Comparison of ENCODE assay signal across 20 cellular contexts in the genomic region with DNA sequence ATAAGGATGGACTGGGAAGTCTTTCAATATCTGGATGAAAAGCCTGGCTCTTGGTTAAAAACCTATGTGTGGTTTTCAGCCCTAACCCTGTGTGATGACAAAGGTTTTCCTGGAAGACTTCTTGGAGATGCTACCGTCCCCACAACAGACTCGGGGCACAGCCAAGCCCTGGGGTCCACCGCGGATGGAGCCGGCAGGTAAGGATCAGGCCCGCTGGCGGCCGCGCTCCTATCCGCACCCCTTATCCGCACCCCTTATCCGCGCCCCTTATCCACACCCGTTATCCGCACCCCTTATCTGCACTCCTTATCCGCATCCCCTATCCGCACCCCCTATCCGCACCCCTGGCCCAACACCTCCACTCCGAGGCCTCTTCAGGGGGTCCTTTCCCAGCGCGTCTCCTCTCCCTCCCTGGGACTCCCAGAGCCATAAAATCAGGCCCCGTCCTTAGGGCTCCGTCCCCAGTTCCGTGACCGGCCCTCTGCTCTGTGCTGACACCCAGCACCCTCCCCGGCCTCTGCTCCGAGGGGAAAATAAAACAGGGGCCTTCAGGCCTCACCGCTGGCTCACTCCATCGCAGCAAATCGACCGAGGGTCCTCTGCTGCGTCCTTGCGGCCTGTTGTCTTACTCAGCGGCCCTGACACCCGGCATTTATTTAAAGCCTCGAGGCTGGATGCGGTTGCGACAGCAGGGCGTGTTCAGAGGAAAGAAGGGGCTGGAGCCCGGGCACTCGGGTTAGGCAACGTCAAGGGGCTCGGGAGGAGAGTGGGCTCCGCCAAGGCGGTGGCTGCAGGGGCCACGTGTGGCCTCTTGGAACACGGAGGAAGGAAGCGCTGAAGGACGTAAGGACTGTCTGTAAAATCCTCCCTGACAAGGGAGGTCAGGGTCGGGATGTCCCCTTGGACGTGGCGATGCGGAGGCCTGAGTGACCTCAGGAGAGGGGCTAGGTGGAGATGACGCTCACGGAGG.
DNase-seq lines count a peak whose midpoint lies in the region; ATAC-seq and TF ChIP-seq lines count a peak whose summit lies in the region.
"Had no signal": no experiment of that assay in that cellular context is flagged by ENCODE, and none has a peak within 500 bp of the region (broad histone marks: within the 10 kb centered on the region; RNA-seq: fewer than 3 reads in every experiment).

No MANE protein-coding gene starts in this region.

- no peak overlapping the region for H3K4me3 Mint-ChIP-seq in activated naive CD4-positive, alpha-beta T cell treated with anti-CD3 and anti-CD28 coated beads, Interleukin-2, amount 50 U/mL, for 24 hours
- H3K4me3 Mint-ChIP-seq in activated T-helper 1 cell treated with anti-CD3 and anti-CD28 coated beads, Interleukin-12 subunit alpha, Interleukin-12 subunit beta, Interleukin-2, Interleukin-4 antibody, amounts not matched to agents 30 ng/mL and 10 ng/mL and 1 ng/mL, durations not matched to agents 14 hours and 24 hours and 36 hours, result no peak overlapping the region
- H3K4me3 Mint-ChIP-seq: B cell; CD4-positive, alpha-beta T cell; CD8-positive, alpha-beta T cell had no signal

- TF ChIP-seq EP300 in esophagus muscularis mucosa (IDR thresholded peaks at IDR 0.05) (no peak), upper lobe of left lung (IDR thresholded peaks at IDR 0.05) (no peak), ovary (IDR thresholded peaks at IDR 0.05) (no peak)

- 91% methylated on average over 55 of the region's 55 CpGs for WGBS in esophagus muscularis mucosa
- 95 to 96% methylated on average over 55 of the region's 55 CpGs for WGBS in upper lobe of left lung, 2 donors
- 91 to 95% (median 91%) methylated on average over 55 of the region's 55 CpGs for WGBS in ovary, 3 donors

- no peak for TF ChIP-seq POLR2A in esophagus muscularis mucosa (IDR thresholded peaks at IDR 0.05; ENCODE audit: low read depth)
- no peak for TF ChIP-seq POLR2A in upper lobe of left lung (IDR thresholded peaks at IDR 0.05)
- TF ChIP-seq POLR2A in ovary (IDR thresholded peaks at IDR 0.05), result no peak

- H3K36me3 Mint-ChIP-seq in activated naive CD4-positive, alpha-beta T cell treated with anti-CD3 and anti-CD28 coated beads, Interleukin-2, amount 50 U/mL, for 24 hours, result peaks cover 4% of the 10 kb centered on the region
- H3K36me3 Mint-ChIP-seq in activated T-helper 1 cell treated with anti-CD3 and anti-CD28 coated beads, Interleukin-12 subunit alpha, Interleukin-12 subunit beta, Interleukin-2, Interleukin-4 antibody, amounts not matched to agents 30 ng/mL and 10 ng/mL and 1 ng/mL, durations not matched to agents 14 hours and 24 hours and 36 hours (ENCODE audit: low read depth), result no peaks in the 10 kb centered on the region
- H3K36me3 Mint-ChIP-seq: CD8-positive, alpha-beta T cell had no signal

- H3K27me3 Mint-ChIP-seq in activated naive CD4-positive, alpha-beta T cell treated with anti-CD3 and anti-CD28 coated beads, Interleukin-2, amount 50 U/mL, for 24 hours, result no peaks in the 10 kb centered on the region
- peaks cover 2% of the 10 kb centered on the region for H3K27me3 Mint-ChIP-seq in activated T-helper 1 cell treated with anti-CD3 and anti-CD28 coated beads, Interleukin-12 subunit alpha, Interleukin-12 subunit beta, Interleukin-2, Interleukin-4 antibody, amounts not matched to agents 30 ng/mL and 10 ng/mL and 1 ng/mL, durations not matched to agents 14 hours and 24 hours and 36 hours (ENCODE audit: insufficient read depth)
- H3K27me3 Mint-ChIP-seq: CD4-positive, alpha-beta T cell had no signal

- H3K27ac ChIP-seq in esophagus muscularis mucosa (replicated peaks in 1 of 4) (no peak overlapping the region), upper lobe of left lung (no peak overlapping the region), ovary (no peak overlapping the region)
- H3K27ac ChIP-seq: 22Rv1; A549; BLaER1 treated with 17β-estradiol and CSF1 and Interleukin-3, amounts not matched to agents 10 nM and 100 nM; C4-2B had no signal

- H3K4me1 Mint-ChIP-seq in activated naive CD4-positive, alpha-beta T cell treated with anti-CD3 and anti-CD28 coated beads, Interleukin-2, amount 50 U/mL, for 24 hours, result peaks cover 22% of the 10 kb centered on the region
- peaks cover 9% of the 10 kb centered on the region for H3K4me1 Mint-ChIP-seq in activated T-helper 1 cell treated with anti-CD3 and anti-CD28 coated beads, Interleukin-12 subunit alpha, Interleukin-12 subunit beta, Interleukin-2, Interleukin-4 antibody, amounts not matched to agents 30 ng/mL and 10 ng/mL and 1 ng/mL, durations not matched to agents 14 hours and 24 hours and 36 hours (ENCODE audit: low read depth)
- H3K4me1 Mint-ChIP-seq: B cell had no signal

- peak; percentile 23 to 61 for ATAC-seq in upper lobe of left lung (ENCODE audit: low FRiP score in 2 of 2)
- no peak for ATAC-seq in HG03108 (IDR thresholded peaks at IDR 0.05; ENCODE audit: unreplicated experiment)
- ATAC-seq: A549; CD8-positive, alpha-beta T cell had no signal

- H3K4me3 ChIP-seq in H7 (ENCODE audit: insufficient read depth, low read depth, low read length) (no peak overlapping the region), esophagus muscularis mucosa (no peak overlapping the region), upper lobe of left lung (no peak overlapping the region), ovary (no peak overlapping the region)
- H3K4me3 ChIP-seq: A549; BLaER1 treated with 17β-estradiol and CSF1 and Interleukin-3, amounts not matched to agents 10 nM and 100 nM had no signal

- H3K9me3 ChIP-seq in esophagus muscularis mucosa, result no peaks in the 10 kb centered on the region
- no peaks in the 10 kb centered on the region for H3K9me3 ChIP-seq in upper lobe of left lung
- no peaks in the 10 kb centered on the region for H3K9me3 ChIP-seq in ovary
- H3K9me3 ChIP-seq: A549, Caco-2 had no signal

- peaks cover 5% of the 10 kb centered on the region for H3K9me3 Mint-ChIP-seq in activated naive CD4-positive, alpha-beta T cell treated with anti-CD3 and anti-CD28 coated beads, Interleukin-2, amount 50 U/mL, for 24 hours
- H3K9me3 Mint-ChIP-seq in activated T-helper 1 cell treated with anti-CD3 and anti-CD28 coated beads, Interleukin-12 subunit alpha, Interleukin-12 subunit beta, Interleukin-2, Interleukin-4 antibody, amounts not matched to agents 30 ng/mL and 10 ng/mL and 1 ng/mL, durations not matched to agents 14 hours and 24 hours and 36 hours, result no peaks in the 10 kb centered on the region
- H3K9me3 Mint-ChIP-seq: CD4-positive, alpha-beta T cell; CD8-positive, alpha-beta T cell had no signal

- H3K27me3 ChIP-seq in H7 (ENCODE audit: control insufficient read depth, insufficient read depth, low read length) (no peaks in the 10 kb centered on the region), esophagus muscularis mucosa (no peaks in the 10 kb centered on the region), upper lobe of left lung (no peaks in the 10 kb centered on the region), ovary (no peaks in the 10 kb centered on the region)
- H3K27me3 ChIP-seq: BLaER1 treated with 17β-estradiol and CSF1 and Interleukin-3, amounts not matched to agents 10 nM and 100 nM had no signal

- peak overlapping the region; percentile 35 for H3K27ac Mint-ChIP-seq in activated naive CD4-positive, alpha-beta T cell treated with anti-CD3 and anti-CD28 coated beads, Interleukin-2, amount 50 U/mL, for 24 hours
- no peak overlapping the region for H3K27ac Mint-ChIP-seq in activated T-helper 1 cell treated with anti-CD3 and anti-CD28 coated beads, Interleukin-12 subunit alpha, Interleukin-12 subunit beta, Interleukin-2, Interleukin-4 antibody, amounts not matched to agents 30 ng/mL and 10 ng/mL and 1 ng/mL, durations not matched to agents 14 hours and 24 hours and 36 hours
- H3K27ac Mint-ChIP-seq: B cell; CD4-positive, alpha-beta T cell; CD8-positive, alpha-beta T cell had no signal

- H3K36me3 ChIP-seq in H7 (replicated peaks; ENCODE audit: control insufficient read depth, insufficient read depth, low read length) (no peaks in the 10 kb centered on the region), esophagus muscularis mucosa (no peaks in the 10 kb centered on the region), upper lobe of left lung (no peaks in the 10 kb centered on the region), ovary (peaks cover 3% of the 10 kb centered on the region)
- H3K36me3 ChIP-seq: BLaER1 treated with 17β-estradiol and CSF1 and Interleukin-3, amounts not matched to agents 10 nM and 100 nM had no signal

- no peaks in the 10 kb centered on the region for H3K4me1 ChIP-seq in esophagus muscularis mucosa
- H3K4me1 ChIP-seq in upper lobe of left lung, result no peaks in the 10 kb centered on the region
- H3K4me1 ChIP-seq in ovary (ENCODE audit: insufficient read depth), result no peaks in the 10 kb centered on the region
- H3K4me1 ChIP-seq: A549, Caco-2 had no signal

- TF ChIP-seq CTCF in esophagus muscularis mucosa (IDR thresholded peaks at IDR 0.05), result no peak
- no peak for TF ChIP-seq CTCF in upper lobe of left lung (IDR thresholded peaks at IDR 0.05)
- TF ChIP-seq CTCF in ovary (IDR thresholded peaks at IDR 0.05), result no peak

- DNase-seq in activated naive CD4-positive, alpha-beta T cell treated with anti-CD3 and anti-CD28 coated beads, Interleukin-2, amount 50 U/mL, for 16 hours, result no peak
- DNase-seq in H7 (peak; percentile 27), esophagus muscularis mucosa (ENCODE audit: extremely low spot score) (peak; percentile 72), upper lobe of left lung (peak in 1 of 2 donors; percentile 62), ovary (no peak)
- no peak for DNase-seq in activated T-helper 1 cell treated with anti-CD3 and anti-CD28 coated beads, Interleukin-12 subunit alpha, Interleukin-12 subunit beta, Interleukin-2, Interleukin-4 antibody, amounts not matched to agents 30 ng/mL and 10 ng/mL and 1 ng/mL, durations not matched to agents 14 hours and 24 hours and 36 hours (ENCODE audit: low spot score)
- DNase-seq: AML-193; Caco-2; Calu3; CD4-positive, alpha-beta T cell; CD8-positive, alpha-beta T cell; DMS79 treated with DMSO at 0.1 percent for 48 hours; GF-D8 had no signal

- intact Hi-C loops in esophagus muscularis mucosa (cut with DNase I) (no loop called here), ovary (cut with DNase I) (no loop called here)
- intact Hi-C loops in activated T-helper 1 cell treated with anti-CD3 and anti-CD28 coated beads, Interleukin-12 subunit alpha, Interleukin-12 subunit beta, Interleukin-2, Interleukin-4 antibody, amounts not matched to agents 30 ng/mL and 10 ng/mL and 1 ng/mL, durations not matched to agents 14 hours and 24 hours and 36 hours (cut with micrococcal nuclease), result no loop called here

Comparison
In these comparisons a context has a peak if more than half of its experiments do, and no peak if none do; other contexts are left out.
1. DNase-seq: peak in H7 (single experiment) and esophagus muscularis mucosa (single experiment); none in activated naive CD4-positive, alpha-beta T cell treated with anti-CD3 and anti-CD28 coated beads, Interleukin-2, amount 50 U/mL, for 16 hours (single experiment), activated T-helper 1 cell treated with anti-CD3 and anti-CD28 coated beads, Interleukin-12 subunit alpha, Interleukin-12 subunit beta, Interleukin-2, Interleukin-4 antibody, amounts not matched to agents 30 ng/mL and 10 ng/mL and 1 ng/mL, durations not matched to agents 14 hours and 24 hours and 36 hours (single experiment) and ovary (0 of 5).